ENCODE assay signal across 27 cellular contexts in genomic region chr14:52329678-52330376, GRCh38. TPM values are rescaled to one million over a fixed set of nuclear protein-coding genes. Genes with fewer than 3 reads are reported as not detected.
DNase-seq lines count a peak whose midpoint lies in the region; ATAC-seq, FAIRE-seq and TF ChIP-seq lines count a peak whose summit lies in the region.
"Had no signal": no experiment of that assay in that cellular context is flagged by ENCODE, and none has a peak within 500 bp of the region (broad histone marks: within the 10 kb centered on the region; RNA-seq: fewer than 3 reads in every experiment).

No MANE protein-coding gene starts in this region.

- H3K9me3 ChIP-seq in IMR-90 (ENCODE audit: control insufficient read depth, insufficient read depth, low read length) (no peaks in the 10 kb centered on the region), GM12878 (replicated peaks; ENCODE audit: control insufficient read depth, insufficient read depth, low read length) (no peaks in the 10 kb centered on the region)
- H3K9me3 ChIP-seq: heart right ventricle, left lung had no signal

- dilution Hi-C loops in IMR-90 (cut with HindIII; ENCODE audit: low sequenced_read_pairs, unreplicated experiment): no loop called here

- POLR2A ChIA-PET in IMR-90 (lab: Charles Lee; ENCODE audit: unreplicated experiment) (no interaction called here), GM12878 (lab: Charles Lee) (no interaction called here)

- H3K4me1 Mint-ChIP-seq in activated CD8-positive, alpha-beta memory T cell treated with anti-CD3 and anti-CD28 coated beads, Interleukin-2, amount 10 ng/mL, durations not matched to agents 7 days and 5 days: peaks cover 58% of the 10 kb centered on the region
- H3K4me1 Mint-ChIP-seq in stimulated activated naive CD8-positive, alpha-beta T cell treated with anti-CD3 and anti-CD28 coated beads, Interleukin-15, Interleukin-2, amounts not matched to agents 100 ng/mL and 50 ng/mL, for 24 hours (ENCODE audit: low read depth): peaks cover 85% of the 10 kb centered on the region

- H4K8ac ChIP-seq in IMR-90 (ENCODE audit: low read depth in 2 of 2, low read length in 2 of 2): peak overlapping the region; percentile 55 to 56; a peak in 3 of 4 replicates

- H2BK5ac ChIP-seq in IMR-90 (ENCODE audit: low read depth, low read length, poor library complexity, severe bottlenecking): peak overlapping the region; percentile 21

- H3K27me3 ChIP-seq in IMR-90 (ENCODE audit: control insufficient read depth, insufficient read depth, low read length): no peaks in the 10 kb centered on the region
- no peaks in the 10 kb centered on the region for H3K27me3 ChIP-seq in GM12878 (replicated peaks in 1 of 2; ENCODE audit: control insufficient read depth in 2 of 2, insufficient read depth in 2 of 2, low read length in 1 of 2)
- H3K27me3 ChIP-seq: cardiac muscle cell, left lung had no signal

- H3K79me2 ChIP-seq in GM12878 (ENCODE audit: control insufficient read depth, insufficient read depth, low read length): no peaks in the 10 kb centered on the region

- H3K9me3 Mint-ChIP-seq in activated CD8-positive, alpha-beta memory T cell treated with anti-CD3 and anti-CD28 coated beads, Interleukin-2, amount 10 ng/mL, durations not matched to agents 7 days and 5 days (ENCODE audit: low read depth): no peaks in the 10 kb centered on the region
- no peaks in the 10 kb centered on the region for H3K9me3 Mint-ChIP-seq in stimulated activated naive CD8-positive, alpha-beta T cell treated with anti-CD3 and anti-CD28 coated beads, Interleukin-15, Interleukin-2, amounts not matched to agents 100 ng/mL and 50 ng/mL, for 24 hours
- H3K9me3 Mint-ChIP-seq: T-helper 1 cell treated with Interleukin-12 subunit alpha and Interleukin-12 subunit beta and Interleukin-4 antibody, amounts not matched to agents 30 μg/mL and 1 μg/mL, for 36 hours had no signal

- RAD21 ChIA-PET in GM12878 (lab: Charles Lee; ENCODE audit: unreplicated experiment): no interaction called here

- peak overlapping the region; percentile 14 for H3K4me3 Mint-ChIP-seq in activated CD8-positive, alpha-beta memory T cell treated with anti-CD3 and anti-CD28 coated beads, Interleukin-2, amount 10 ng/mL, durations not matched to agents 7 days and 5 days
- H3K4me3 Mint-ChIP-seq in stimulated activated naive CD8-positive, alpha-beta T cell treated with anti-CD3 and anti-CD28 coated beads, Interleukin-15, Interleukin-2, amounts not matched to agents 100 ng/mL and 50 ng/mL, for 24 hours: no peak overlapping the region
- H3K4me3 Mint-ChIP-seq: B cell had no signal

- 100% methylated on average over 2 of the region's 6 CpGs; no CpG with 5 or more reads in 1 of the 2 experiments for WGBS in IMR-90 (ENCODE audit: extremely low coverage in 2 of 2, insufficient read length in 1 of 2), 2 experiments
- 1% methylated on average over 6 of the region's 6 CpGs for WGBS in GM12878 (ENCODE audit: insufficient coverage, insufficient replicate concordance, low lambda C conversion rate, missing lambda C conversion rate)

- H3K27ac ChIP-seq in IMR-90 (ENCODE audit: insufficient read depth, low read length) (peak overlapping the region; percentile 35; the same call in 1 of the 2 replicates), GM12878 (ENCODE audit: control insufficient read depth, insufficient read depth) (no peak overlapping the region)
- H3K27ac ChIP-seq: cardiac muscle cell, heart right ventricle, KMS-11, left lung had no signal

- peak overlapping the region; percentile 75; the same call in 2 of the 3 replicates for H2BK15ac ChIP-seq in IMR-90 (ENCODE audit: low read depth, low read length)

- H3K36me3 Mint-ChIP-seq in activated CD8-positive, alpha-beta memory T cell treated with anti-CD3 and anti-CD28 coated beads, Interleukin-2, amount 10 ng/mL, durations not matched to agents 7 days and 5 days: peaks cover 73% of the 10 kb centered on the region
- peaks cover 43% of the 10 kb centered on the region for H3K36me3 Mint-ChIP-seq in stimulated activated naive CD8-positive, alpha-beta T cell treated with anti-CD3 and anti-CD28 coated beads, Interleukin-15, Interleukin-2, amounts not matched to agents 100 ng/mL and 50 ng/mL, for 24 hours (ENCODE audit: low read depth)

- peak; percentile 17 for ATAC-seq in activated CD8-positive, alpha-beta memory T cell treated with anti-CD3 and anti-CD28 coated beads, Interleukin-2, amount 10 ng/mL, durations not matched to agents 7 days and 5 days
- ATAC-seq in IMR-90 (ENCODE audit: low read depth) (no peak), GM12878 (peak; percentile 12; the same call in 2 of the 3 replicates)
- ATAC-seq: heart right ventricle, left lung had no signal

- no peak for TF ChIP-seq EP300 in GM12878 (IDR thresholded peaks at IDR 0.05; ENCODE audit: borderline replicate concordance in 1 of 2, control insufficient read depth in 1 of 2, low read depth in 2 of 2, low read length in 2 of 2)

- H3K79me1 ChIP-seq in IMR-90 (ENCODE audit: low read depth in 1 of 2, low read length in 2 of 2): peaks cover 17 to 49% of the 10 kb centered on the region in 2 experiments; a peak in 3 of 4 replicates

- no peak overlapping the region for H3K56ac ChIP-seq in IMR-90 (ENCODE audit: extremely low read depth, insufficient read depth, low read length)

- H3K9me1 ChIP-seq in IMR-90 (ENCODE audit: insufficient read depth, low read length): peaks cover 31% of the 10 kb centered on the region

- H2AK5ac ChIP-seq in IMR-90 (ENCODE audit: low read depth, low read length): peak overlapping the region; percentile 86

- H3K4ac ChIP-seq in IMR-90 (ENCODE audit: low read depth, low read length): peak overlapping the region; percentile 72

- in situ Hi-C loops in IMR-90 (cut with MboI; ENCODE audit: low sequenced_read_pairs) (loop anchor here (10.0 kb wide), 1 partner anchor 125 kb away; no protein-coding TSS in a partner anchor), GM12878 (cut with MboI) (no loop called here)

- FAIRE-seq in GM12878 (lab: Jason Lieb, UNC): no peak
- FAIRE-seq: A204.1 had no signal

- H4K20me1 ChIP-seq in IMR-90 (ENCODE audit: insufficient read depth, low read length) (no peaks in the 10 kb centered on the region), GM12878 (ENCODE audit: control insufficient read depth, insufficient read depth) (no peaks in the 10 kb centered on the region)

- no peak overlapping the region for H2AK9ac ChIP-seq in IMR-90 (replicated peaks; ENCODE audit: low read depth, low read length, poor library complexity)

- peak overlapping the region; percentile 26; the same call in 1 of the 2 replicates for H4K5ac ChIP-seq in IMR-90 (ENCODE audit: low read depth, low read length)

- peak overlapping the region; percentile 55 for H2BK20ac ChIP-seq in IMR-90 (ENCODE audit: low read depth, low read length)

- peak overlapping the region; percentile 59 for H4K91ac ChIP-seq in IMR-90 (ENCODE audit: insufficient read depth, low read depth, low read length)

- H2AFZ ChIP-seq in IMR-90 (replicated peaks; ENCODE audit: low read length, poor library complexity) (no peak overlapping the region), GM12878 (ENCODE audit: control insufficient read depth, low read depth, low read length) (no peak overlapping the region)

- TF ChIP-seq POLR2A in IMR-90 (IDR thresholded peaks at IDR 0.05; ENCODE audit: low read depth, low read length): no peak
- TF ChIP-seq POLR2A in GM12878 (IDR thresholded peaks at IDR 0.05; ENCODE audit: low read depth, low read length): no peak

- DNase-seq in activated CD8-positive, alpha-beta memory T cell treated with anti-CD3 and anti-CD28 coated beads, Interleukin-2, amount 10 ng/mL, durations not matched to agents 7 days and 5 days: no peak
- no peak for DNase-seq in activated CD8-positive, alpha-beta memory T cell treated with anti-CD3 and anti-CD28 coated beads for 24 hours
- DNase-seq in IMR-90 (no peak), GM12878 (ENCODE audit: low read depth, low spot score) (no peak), OCI-M1 (lab: John Stamatoyannopoulos, UW) (no peak), cerebellum (ENCODE audit: low spot score) (no peak)
- DNase-seq in activated effector memory CD4-positive, alpha-beta T cell treated with anti-CD3 and anti-CD28 coated beads, Interleukin-2, amount 50 U/mL, for 16 hours: no peak
- DNase-seq: amygdala; Calu3; dermis blood vessel endothelial cell; heart right ventricle; left lung; midbrain; MV-4-11; NCI-H187 treated with DMSO at 0.1 percent for 48 hours; NCI-H748 treated with DMSO at 0.1 percent for 48 hours; SIG-M5; stimulated activated CD4-positive, alpha-beta T cell treated with anti-CD3 and anti-CD28 coated beads, Interleukin-2, amount 100 ng/mL, for 48 hours; substantia nigra had no signal

- H3K4me2 ChIP-seq in IMR-90 (ENCODE audit: low read depth, low read length) (no peak overlapping the region), GM12878 (ENCODE audit: control insufficient read depth, insufficient read depth) (peak overlapping the region; percentile 51; the same call in 1 of the 2 replicates)
- H3K4me2 ChIP-seq: KMS-11 had no signal

- TF ChIP-seq CTCF in IMR-90 (conservative IDR thresholded peaks at IDR 0.05; ENCODE audit: low read depth, low read length) (no peak), GM12878 (IDR thresholded peaks at IDR 0.05 in 2 of 3, conservative IDR thresholded peaks at IDR 0.05 in 1 of 3; ENCODE audit: control insufficient read depth in 2 of 3, extremely low read depth in 1 of 3, insufficient read depth in 1 of 3, low read depth in 3 of 3, low read length in 3 of 3) (no peak)

- H3K36me3 ChIP-seq in IMR-90 (ENCODE audit: control insufficient read depth, insufficient read depth, low read length) (peaks cover 13% of the 10 kb centered on the region), GM12878 (ENCODE audit: control insufficient read depth in 2 of 2, insufficient read depth in 2 of 2, low read length in 1 of 2) (no peaks in the 10 kb centered on the region)
- H3K36me3 ChIP-seq: cardiac muscle cell, heart right ventricle, left lung had no signal

- H3K23ac ChIP-seq in IMR-90 (ENCODE audit: low read depth, low read length): peak overlapping the region; percentile 28; the same call in 1 of the 2 replicates

- H3K4me1 ChIP-seq in IMR-90 (ENCODE audit: control insufficient read depth, insufficient read depth, low read length) (peaks cover 36% of the 10 kb centered on the region), GM12878 (ENCODE audit: control insufficient read depth, insufficient read depth, low read length) (peaks cover 26% of the 10 kb centered on the region)

- H3K4me3 ChIP-seq in IMR-90 (ENCODE audit: insufficient read depth, low read depth, low read length) (no peak overlapping the region), GM12878 (no peak overlapping the region)
- H3K4me3 ChIP-seq: cardiac muscle cell, heart right ventricle, left lung had no signal

- SMC1A ChIA-PET in GM12878 (lab: Charles Lee; ENCODE audit: uncharacterized antibody, unreplicated experiment): interaction anchor here (1.2 to 1.3 kb wide), 2 partner anchors 11 to 22 kb away, joined by 3 to 4 read pairs; no protein-coding TSS in a partner anchor

- peak overlapping the region; percentile 40 for H2BK120ac ChIP-seq in IMR-90 (ENCODE audit: low read depth, low read length)

- no peak for TF ChIP-seq RAD21 in IMR-90 (IDR thresholded peaks at IDR 0.05; ENCODE audit: low read length)
- TF ChIP-seq RAD21 in GM12878 (IDR thresholded peaks at IDR 0.05; ENCODE audit: insufficient read depth, low read depth, low read length): no peak

- H3K9ac ChIP-seq in IMR-90 (ENCODE audit: low read depth, low read length) (no peak overlapping the region), GM12878 (ENCODE audit: control insufficient read depth, insufficient read depth, low read length) (no peak overlapping the region)
- H3K9ac ChIP-seq: KMS-11 had no signal

- H3K27ac Mint-ChIP-seq in activated CD8-positive, alpha-beta memory T cell treated with anti-CD3 and anti-CD28 coated beads, Interleukin-2, amount 10 ng/mL, durations not matched to agents 7 days and 5 days: peak overlapping the region; percentile 28
- peak overlapping the region; percentile 26 for H3K27ac Mint-ChIP-seq in stimulated activated naive CD8-positive, alpha-beta T cell treated with anti-CD3 and anti-CD28 coated beads, Interleukin-15, Interleukin-2, amounts not matched to agents 100 ng/mL and 50 ng/mL, for 24 hours
- H3K27ac Mint-ChIP-seq: B cell had no signal

- no TSS peak for BruUV-seq in IMR-90 (replicated peaks; lab: Mats Ljungman, UMichigan)
- BruUV-seq in GM12878 (replicated peaks; lab: Mats Ljungman, UMichigan): no TSS peak

- H3K27me3 Mint-ChIP-seq in activated CD8-positive, alpha-beta memory T cell treated with anti-CD3 and anti-CD28 coated beads, Interleukin-2, amount 10 ng/mL, durations not matched to agents 7 days and 5 days: no peaks in the 10 kb centered on the region
- H3K27me3 Mint-ChIP-seq in stimulated activated naive CD8-positive, alpha-beta T cell treated with anti-CD3 and anti-CD28 coated beads, Interleukin-15, Interleukin-2, amounts not matched to agents 100 ng/mL and 50 ng/mL, for 24 hours: no peaks in the 10 kb centered on the region

- intact Hi-C loops in IMR-90 (cut with micrococcal nuclease): loop anchor here (5.0 kb wide), 1 partner anchor 72 kb away; no protein-coding TSS in a partner anchor
- intact Hi-C loops in GM12878 (cut with micrococcal nuclease; ENCODE audit: unreplicated experiment): loop anchor here (5.0 kb wide), 1 partner anchor 52 kb away; no protein-coding TSS in a partner anchor

- peak overlapping the region; percentile 26 for H3K14ac ChIP-seq in IMR-90 (replicated peaks; ENCODE audit: low read depth, low read length)

- CTCF ChIA-PET in activated CD8-positive, alpha-beta memory T cell treated with anti-CD3 and anti-CD28 coated beads, Interleukin-2, amount 10 ng/mL, durations not matched to agents 7 days and 5 days (lab: Charles Lee): no interaction called here
- CTCF ChIA-PET in IMR-90 (lab: Yijun Ruan, JAX): interaction anchor here (0.8 kb wide), 1 partner anchor 27 kb away, joined by 3 read pairs; no protein-coding TSS in a partner anchor
- CTCF ChIA-PET in GM12878 (lab: Yijun Ruan, JAX): no interaction called here

- peak overlapping the region; percentile 79 for H3K18ac ChIP-seq in IMR-90 (ENCODE audit: low read depth, low read length)

RNA-seq across cellular contexts. Expression of gene PTGER2, which starts 15.7 kb away (rescaled TPM):
- 100 to 1,000 TPM in 1 of 2 experiments, 10 to 100 TPM in 1; 97.6 to 117 TPM for total RNA-seq in activated CD8-positive, alpha-beta memory T cell treated with anti-CD3 and anti-CD28 coated beads, Interleukin-2, amount 10 ng/mL, durations not matched to agents 7 days and 5 days
- total RNA-seq in IMR-90 (2012; rRNA removed) (24.7 and 33.6 TPM in 2 replicates), GM12878 (2014; rRNA removed) (0.71 and 1.6 TPM in 2 replicates), GM12878 (2014; rRNA removed; fragmentation: Illumina TruSeq; extraction: Trizol) (0.31 and 0.32 TPM in 2 replicates), GM12878 (2021) (0.37 and 0.77 TPM in 2 replicates), cerebellum (0.45 TPM)
- polyA plus RNA-seq in IMR-90 (2012; rRNA removed) (58.5 and 59.4 TPM in 2 replicates), GM12878 (2011; rRNA removed) (0.27 and 0.29 TPM in 2 replicates), GM12878 (2014; fragmentation: Illumina TruSeq; extraction: Trizol) (0.35 and 0.38 TPM in 2 replicates), GM12878 (2014; fragmentation: Nextera tagmentation; extraction: Ambion mirVana) (under 1 TPM; 0.03 to 0.20 TPM), GM12878 (2014; rRNA removed) (0.35 and 0.74 TPM in 2 replicates), GM12878 (2016; fragmentation: Nextera tagmentation; extraction: Ambion mirVana) (under 1 TPM; 0.17 to 0.53 TPM)
- 23.6 and 49.1 TPM in 2 replicates for polyA plus RNA-seq in IMR-90 (2012; cell fraction: cytosol; rRNA removed)
- polyA plus RNA-seq in IMR-90 (2012; cell fraction: nucleus; rRNA removed; ENCODE audit: low replicate concordance): 12.4 and 18.8 TPM in 2 replicates
- 0.24 and 0.35 TPM in 2 replicates for total RNA-seq in GM12878 (2013; cell fraction: nucleolus; rRNA removed)
- not detected for polyA plus RNA-seq in GM12878 (2011; ENCODE audit: low read depth)
- 0.15 and 0.30 TPM in 2 replicates for polyA plus RNA-seq in GM12878 (2011; cell fraction: cytosol; rRNA removed)
- polyA plus RNA-seq in GM12878 (2011; cell fraction: nucleus; rRNA removed): 0.28 and 0.44 TPM in 2 replicates
- 0.08 and 0.18 TPM in 2 replicates for polyA plus RNA-seq in GM12878 (2012)
- polyA minus RNA-seq in GM12878 (2011; rRNA and poly(A)+ RNA removed): 0.05 and 0.29 TPM in 2 replicates
- not detected in 2 replicates for polyA minus RNA-seq in GM12878 (2011; cell fraction: cytosol; rRNA and poly(A)+ RNA removed)
- 0.12 and 0.48 TPM in 2 replicates for polyA minus RNA-seq in GM12878 (2011; cell fraction: nucleus; rRNA and poly(A)+ RNA removed)
- total RNA-seq: Calu3, cardiac muscle cell, HT-29, pulmonary artery endothelial cell had no signal
- polyA plus RNA-seq: cardiac muscle cell had no signal
